In genomic region chr6:89794324-89794723, GRCh38 we compare ENCODE assay signal across 16 cellular contexts. TPM values are rescaled to one million over a fixed set of nuclear protein-coding genes. Genes with fewer than 3 reads are reported as not detected.
DNase-seq lines count a peak whose midpoint lies in the region; ATAC-seq and TF ChIP-seq lines count a peak whose summit lies in the region.
"Had no signal": no experiment of that assay in that cellular context is flagged by ENCODE, and none has a peak within 500 bp of the region (broad histone marks: within the 10 kb centered on the region; RNA-seq: fewer than 3 reads in every experiment).

No MANE protein-coding gene starts in this region.

- peak in 2 of 3 donors; percentile 24 to 67 for DNase-seq in CD4-positive, CD25-positive, alpha-beta regulatory T cell
- DNase-seq in GM12865 (ENCODE audit: low read depth) (peak; percentile 9), foreskin melanocyte (no peak), DMS53 treated with DMSO at 0.1 percent for 48 hours (lab: John Stamatoyannopoulos, UW; ENCODE audit: unreplicated experiment) (no peak)
- DNase-seq in effector memory CD4-positive, alpha-beta T cell = no peak
- DNase-seq: activated CD4-positive, CD25-positive, alpha-beta regulatory T cell treated with anti-CD3 and anti-CD28 coated beads, Interleukin-2, amount 50 U/mL, for 72 hours; GOT3; NCI-H1417 treated with DMSO at 0.1 percent for 48 hours; NCI-H526 treated with DMSO at 0.1 percent for 48 hours had no signal

- no peak for TF ChIP-seq CTCF in GM12865 (IDR thresholded peaks at IDR 0.05; ENCODE audit: insufficient read depth, low read depth, low read length, missing control alignments)
- no peak for TF ChIP-seq CTCF in OCI-LY1 (IDR thresholded peaks at IDR 0.05; ENCODE audit: low read length)

- H3K4me3 ChIP-seq in CD4-positive, CD25-positive, alpha-beta regulatory T cell (ENCODE audit: low read depth, low read length) = peak overlapping the region; percentile 60
- H3K4me3 ChIP-seq in GM12865 (ENCODE audit: low read depth, low read length) (no peak overlapping the region), OCI-LY1 (ENCODE audit: low read depth, low read length, poor library complexity, severe bottlenecking) (no peak overlapping the region)
- peak overlapping the region; percentile 6 for H3K4me3 ChIP-seq in effector memory CD4-positive, alpha-beta T cell (ENCODE audit: insufficient read depth, low read depth, low read length, poor library complexity, severe bottlenecking)
- H3K4me3 ChIP-seq: coronary artery, SJSA1 had no signal

- H3K27me3 Mint-ChIP-seq in CD4-positive, CD25-positive, alpha-beta regulatory T cell = no peaks in the 10 kb centered on the region
- H3K27me3 Mint-ChIP-seq: progenitor cell of endocrine pancreas had no signal

- ATAC-seq in CD4-positive, CD25-positive, alpha-beta regulatory T cell (ENCODE audit: low read depth in 2 of 2) = peak; percentile 64 to 79
- no peak for ATAC-seq in HG03354 (IDR thresholded peaks at IDR 0.05; ENCODE audit: poor library complexity, severe bottlenecking, unreplicated experiment)
- ATAC-seq in GM18498 (IDR thresholded peaks at IDR 0.05; ENCODE audit: unreplicated experiment) = no peak

- peaks cover 21% of the 10 kb centered on the region for H3K36me3 Mint-ChIP-seq in CD4-positive, CD25-positive, alpha-beta regulatory T cell

- peaks cover 35% of the 10 kb centered on the region for H3K36me3 ChIP-seq in CD4-positive, CD25-positive, alpha-beta regulatory T cell (ENCODE audit: control insufficient read depth, insufficient read depth, low read length)
- peaks cover 73% of the 10 kb centered on the region for H3K36me3 ChIP-seq in OCI-LY1 (ENCODE audit: insufficient read depth, low read length)
- H3K36me3 ChIP-seq in effector memory CD4-positive, alpha-beta T cell (ENCODE audit: control insufficient read depth, insufficient read depth, low read length) = peaks cover 24% of the 10 kb centered on the region

- no peaks in the 10 kb centered on the region for H3K9me3 ChIP-seq in CD4-positive, CD25-positive, alpha-beta regulatory T cell (ENCODE audit: control insufficient read depth in 2 of 2, low read length in 2 of 2)
- no peaks in the 10 kb centered on the region for H3K9me3 ChIP-seq in OCI-LY1 (ENCODE audit: low read length)
- H3K9me3 ChIP-seq in effector memory CD4-positive, alpha-beta T cell (ENCODE audit: control insufficient read depth, low read length) = no peaks in the 10 kb centered on the region
- H3K9me3 ChIP-seq: SJSA1 had no signal

- peaks cover 16% of the 10 kb centered on the region for H3K4me1 ChIP-seq in CD4-positive, CD25-positive, alpha-beta regulatory T cell (ENCODE audit: control insufficient read depth, insufficient read depth, low read length, poor library complexity, severe bottlenecking)
- H3K4me1 ChIP-seq in OCI-LY1 (ENCODE audit: insufficient read depth, low read length, severe bottlenecking) = peaks cover 19% of the 10 kb centered on the region
- peaks cover 12% of the 10 kb centered on the region for H3K4me1 ChIP-seq in effector memory CD4-positive, alpha-beta T cell (ENCODE audit: control insufficient read depth, insufficient read depth, low read length, poor library complexity, severe bottlenecking)
- H3K4me1 ChIP-seq: SJSA1 had no signal

- H3K27me3 ChIP-seq in CD4-positive, CD25-positive, alpha-beta regulatory T cell (ENCODE audit: control insufficient read depth, insufficient read depth, low read length) = no peaks in the 10 kb centered on the region
- no peaks in the 10 kb centered on the region for H3K27me3 ChIP-seq in OCI-LY1 (ENCODE audit: insufficient read depth, low read length)
- H3K27me3 ChIP-seq in effector memory CD4-positive, alpha-beta T cell (replicated peaks; ENCODE audit: control insufficient read depth, insufficient read depth, low read length, poor library complexity, severe bottlenecking) = no peaks in the 10 kb centered on the region
- H3K27me3 ChIP-seq: SJSA1 had no signal

- no peaks in the 10 kb centered on the region for H3K9me2 ChIP-seq in OCI-LY1 (ENCODE audit: low read depth, low read length)

- peak overlapping the region; percentile 7 for H3K27ac ChIP-seq in CD4-positive, CD25-positive, alpha-beta regulatory T cell (ENCODE audit: insufficient read depth, low read length, poor library complexity, severe bottlenecking)
- H3K27ac ChIP-seq in OCI-LY1 (ENCODE audit: low read depth, low read length, poor library complexity, severe bottlenecking) = peak overlapping the region; percentile 25
- no peak overlapping the region for H3K27ac ChIP-seq in effector memory CD4-positive, alpha-beta T cell (ENCODE audit: insufficient read depth, low read length, poor library complexity, severe bottlenecking)
- H3K27ac ChIP-seq: coronary artery, SJSA1 had no signal

- H3K9ac ChIP-seq in OCI-LY1 (ENCODE audit: low read length) = no peak overlapping the region

- H3F3A ChIP-seq in OCI-LY1 (ENCODE audit: insufficient read depth, low read length) = no peaks in the 10 kb centered on the region

- peak overlapping the region; percentile 23 to 85 (median 72) for H3K4me3 Mint-ChIP-seq in CD4-positive, CD25-positive, alpha-beta regulatory T cell
- H3K4me3 Mint-ChIP-seq: mesothelial cell of epicardium had no signal

- no peaks in the 10 kb centered on the region for H4K20me1 ChIP-seq in OCI-LY1 (ENCODE audit: insufficient read depth, low read length)

- peak overlapping the region; percentile 43 to 74 (median 70) for H3K27ac Mint-ChIP-seq in CD4-positive, CD25-positive, alpha-beta regulatory T cell
- H3K27ac Mint-ChIP-seq: mesothelial cell of epicardium, progenitor cell of endocrine pancreas had no signal

- peaks cover 20 to 30% (median 26%) of the 10 kb centered on the region in 4 donors for H3K4me1 Mint-ChIP-seq in CD4-positive, CD25-positive, alpha-beta regulatory T cell
- H3K4me1 Mint-ChIP-seq: mesothelial cell of epicardium had no signal

- H3K4me2 ChIP-seq in OCI-LY1 (ENCODE audit: low read length) = 0 out of 2 replicates have a peak overlapping the region, but pooled peaks have one; percentile 19

- H3K9me3 Mint-ChIP-seq in CD4-positive, CD25-positive, alpha-beta regulatory T cell = no peaks in the 10 kb centered on the region
- H3K9me3 Mint-ChIP-seq: mesothelial cell of epicardium had no signal

- H2AFZ ChIP-seq in OCI-LY1 (ENCODE audit: low read length) = no peak overlapping the region

- H3K79me2 ChIP-seq in OCI-LY1 (ENCODE audit: insufficient read depth, low read length) = no peaks in the 10 kb centered on the region

RNA-seq across cellular contexts. Expression of gene MDN1, which starts 25.3 kb away (rescaled TPM):
- 49.2 TPM for total RNA-seq in CD4-positive, CD25-positive, alpha-beta regulatory T cell
- polyA plus RNA-seq in CD4-positive, CD25-positive, alpha-beta regulatory T cell = 1 to 10 TPM; 5.7 to 7.1 (median 6.3) TPM

RNA-seq across cellular contexts. Expression of gene CASP8AP2, which starts 35.4 kb away (rescaled TPM):
- total RNA-seq in CD4-positive, CD25-positive, alpha-beta regulatory T cell = 30.8 TPM
- polyA plus RNA-seq in CD4-positive, CD25-positive, alpha-beta regulatory T cell = 10 to 100 TPM; 48.4 to 59.2 (median 52.8) TPM

Comparison
In these comparisons a context has a peak if more than half of its experiments do, and no peak if none do; other contexts are left out.
1. ATAC-seq: peak in CD4-positive, CD25-positive, alpha-beta regulatory T cell (2 of 2); none in HG03354 (single experiment) and GM18498 (single experiment).
2. DNase-seq: peak in CD4-positive, CD25-positive, alpha-beta regulatory T cell (2 of 3) and GM12865 (single experiment); none in effector memory CD4-positive, alpha-beta T cell (0 of 3), foreskin melanocyte (single experiment) and DMS53 treated with DMSO at 0.1 percent for 48 hours (single experiment).
3. H3K4me3 ChIP-seq: peak in CD4-positive, CD25-positive, alpha-beta regulatory T cell (single experiment) and effector memory CD4-positive, alpha-beta T cell (single experiment); none in GM12865 (single experiment) and OCI-LY1 (single experiment).